In the genomic region with DNA sequence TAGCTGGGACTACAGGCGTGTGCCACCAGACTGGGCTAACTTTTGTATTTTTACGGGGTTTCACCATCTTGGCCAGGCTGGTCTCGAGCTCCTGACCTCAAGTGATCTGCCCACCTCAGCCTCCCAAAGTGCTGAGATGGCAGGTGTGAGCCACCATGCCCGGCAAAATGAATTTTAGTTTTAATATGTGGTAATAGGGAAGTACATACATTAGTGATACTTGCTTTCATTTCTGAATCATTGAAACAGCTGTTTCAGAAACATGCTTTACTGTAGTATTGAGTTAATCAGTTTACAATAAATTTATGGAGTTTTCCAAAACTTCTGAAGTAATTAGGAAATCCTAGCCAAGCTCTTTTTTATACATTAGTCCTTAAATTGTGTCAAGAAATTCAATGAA, we compare ENCODE assay signal across 27 cellular contexts. TPM values are rescaled to one million over a fixed set of nuclear protein-coding genes. Genes with fewer than 3 reads are reported as not detected.
DNase-seq lines count a peak whose midpoint lies in the region; ATAC-seq, FAIRE-seq and TF ChIP-seq lines count a peak whose summit lies in the region.
"Had no signal": no experiment of that assay in that cellular context is flagged by ENCODE, and none has a peak within 500 bp of the region (broad histone marks: within the 10 kb centered on the region; RNA-seq: fewer than 3 reads in every experiment).

No MANE protein-coding gene starts in this region.

- peak; percentile 57 for FAIRE-seq in GM12892 (lab: Jason Lieb, UNC)
- FAIRE-seq in GM12878 (lab: Jason Lieb, UNC): no peak
- FAIRE-seq: endothelial cell of umbilical vein had no signal

- TF ChIP-seq POLR2A in GM12892 (IDR thresholded peaks at IDR 0.05; ENCODE audit: low read depth, low read length) (no peak), GM12878 (IDR thresholded peaks at IDR 0.05; ENCODE audit: low read depth, low read length) (no peak)

- H3K27me3 ChIP-seq in GM12878 (replicated peaks in 1 of 2; ENCODE audit: control insufficient read depth in 2 of 2, insufficient read depth in 2 of 2, low read length in 1 of 2) (no peaks in the 10 kb centered on the region), PC-9 (ENCODE audit: insufficient read depth, low read depth) (no peaks in the 10 kb centered on the region)
- H3K27me3 ChIP-seq: MG63, uterus had no signal

- H3K4me3 ChIP-seq in GM12878 (no peak overlapping the region), PC-9 (no peak overlapping the region)
- H3K4me3 ChIP-seq: MG63, uterus had no signal

- WGBS in GM12878 (ENCODE audit: insufficient coverage, insufficient replicate concordance, low lambda C conversion rate, missing lambda C conversion rate): 49% methylated on average over 4 of the region's 4 CpGs

- in situ Hi-C loops in GM12878 (cut with MboI): no loop called here

- H3K36me3 ChIP-seq in GM12878 (ENCODE audit: control insufficient read depth in 2 of 2, insufficient read depth in 2 of 2, low read length in 1 of 2) (peaks cover 11 to 52% of the 10 kb centered on the region in 2 experiments), PC-9 (ENCODE audit: low read depth) (peaks cover 83% of the 10 kb centered on the region)
- H3K36me3 ChIP-seq: uterus had no signal

- no peaks in the 10 kb centered on the region for H3K9me2 ChIP-seq in PC-9 (ENCODE audit: insufficient read depth)

- TF ChIP-seq CTCF in GM12878 (IDR thresholded peaks at IDR 0.05 in 2 of 3, conservative IDR thresholded peaks at IDR 0.05 in 1 of 3; ENCODE audit: control insufficient read depth in 2 of 3, extremely low read depth in 1 of 3, insufficient read depth in 1 of 3, low read depth in 3 of 3, low read length in 3 of 3): no peak
- no peak for TF ChIP-seq CTCF in PC-9 (conservative IDR thresholded peaks at IDR 0.05)

- peak overlapping the region; percentile 45 to 61 for H3K4me3 Mint-ChIP-seq in activated T-cell treated with anti-CD3 and anti-CD28 coated beads, Interleukin-2, amount 50 U/mL, for 72 hours
- H3K4me3 Mint-ChIP-seq in stimulated activated effector memory CD8-positive, alpha-beta T cell treated with anti-CD3 and anti-CD28 coated beads, Interleukin-12 subunit alpha, Interleukin-12 subunit beta, amount 100 ng/mL, for 72 hours: peak overlapping the region; percentile 46
- H3K4me3 Mint-ChIP-seq: CD14-positive monocyte had no signal

- no peak overlapping the region for H2AFZ ChIP-seq in GM12878 (ENCODE audit: control insufficient read depth, low read depth, low read length)
- no peak overlapping the region for H2AFZ ChIP-seq in PC-9

- peaks cover 24% of the 10 kb centered on the region for H3F3A ChIP-seq in PC-9 (ENCODE audit: insufficient read depth, low read depth)

- H3K27ac ChIP-seq in GM12878 (ENCODE audit: control insufficient read depth, insufficient read depth) (no peak overlapping the region), PC-9 (no peak overlapping the region)
- H3K27ac ChIP-seq: uterus, WERI-Rb-1 had no signal

- peaks cover 90% of the 10 kb centered on the region for H3K4me1 Mint-ChIP-seq in activated T-cell treated with anti-CD3 and anti-CD28 coated beads, Interleukin-2, amount 50 U/mL, for 72 hours (ENCODE audit: low read depth)
- peaks cover 63% of the 10 kb centered on the region for H3K4me1 Mint-ChIP-seq in stimulated activated effector memory CD8-positive, alpha-beta T cell treated with anti-CD3 and anti-CD28 coated beads, Interleukin-12 subunit alpha, Interleukin-12 subunit beta, amount 100 ng/mL, for 72 hours

- H3K9me3 ChIP-seq in GM12878 (replicated peaks; ENCODE audit: control insufficient read depth, insufficient read depth, low read length): no peaks in the 10 kb centered on the region
- no peaks in the 10 kb centered on the region for H3K9me3 ChIP-seq in PC-9 (ENCODE audit: insufficient read depth, low read depth)
- H3K9me3 ChIP-seq: MG63, uterus had no signal

- H3K4me2 ChIP-seq in GM12878 (ENCODE audit: control insufficient read depth, insufficient read depth) (peak overlapping the region; percentile 22; the same call in 1 of the 2 replicates), PC-9 (no peak overlapping the region)

- H3K27me3 Mint-ChIP-seq in activated T-cell treated with anti-CD3 and anti-CD28 coated beads, Interleukin-2, amount 50 U/mL, for 72 hours (ENCODE audit: low read depth): no peaks in the 10 kb centered on the region

- H3K9me3 Mint-ChIP-seq in activated T-cell treated with anti-CD3 and anti-CD28 coated beads, Interleukin-2, amount 50 U/mL, for 72 hours: no peaks in the 10 kb centered on the region
- H3K9me3 Mint-ChIP-seq in stimulated activated effector memory CD8-positive, alpha-beta T cell treated with anti-CD3 and anti-CD28 coated beads, Interleukin-12 subunit alpha, Interleukin-12 subunit beta, amount 100 ng/mL, for 72 hours: no peaks in the 10 kb centered on the region
- H3K9me3 Mint-ChIP-seq: CD14-positive monocyte had no signal

- POLR2A ChIA-PET in GM12878 (lab: Charles Lee): interaction anchor here (0.7 to 1.5 kb wide), 3 partner anchors 17 to 166 kb away, joined by 3 read pairs; no protein-coding TSS in a partner anchor
- POLR2A ChIA-PET in PC-9 (lab: Charles Lee; ENCODE audit: unreplicated experiment): no interaction called here

- TF ChIP-seq EP300 in GM12878 (IDR thresholded peaks at IDR 0.05; ENCODE audit: borderline replicate concordance in 1 of 2, control insufficient read depth in 1 of 2, low read depth in 2 of 2, low read length in 2 of 2): no peak

- peak overlapping the region; percentile 79 for H3K27ac Mint-ChIP-seq in activated T-cell treated with anti-CD3 and anti-CD28 coated beads, Interleukin-2, amount 50 U/mL, for 72 hours
- peak overlapping the region; percentile 63 for H3K27ac Mint-ChIP-seq in stimulated activated effector memory CD8-positive, alpha-beta T cell treated with anti-CD3 and anti-CD28 coated beads, Interleukin-12 subunit alpha, Interleukin-12 subunit beta, amount 100 ng/mL, for 72 hours

- SMC1A ChIA-PET in GM12878 (lab: Charles Lee; ENCODE audit: uncharacterized antibody, unreplicated experiment): interaction anchor here (0.7 to 4.2 kb wide), 11 partner anchors 9 to 271 kb away, joined by 3 to 25 read pairs (median 4); a partner anchor contains a TSS

- H3K9ac ChIP-seq in GM12878 (ENCODE audit: control insufficient read depth, insufficient read depth, low read length): no peak overlapping the region

- peaks cover 81% of the 10 kb centered on the region for H3K79me2 ChIP-seq in GM12878 (ENCODE audit: control insufficient read depth, insufficient read depth, low read length)
- peaks cover 98% of the 10 kb centered on the region for H3K79me2 ChIP-seq in PC-9 (ENCODE audit: low read depth)

- TF ChIP-seq RAD21 in GM12878 (IDR thresholded peaks at IDR 0.05; ENCODE audit: insufficient read depth, low read depth, low read length): no peak

- peaks cover 10% of the 10 kb centered on the region for H3K4me1 ChIP-seq in GM12878 (ENCODE audit: control insufficient read depth, insufficient read depth, low read length)
- peaks cover 16% of the 10 kb centered on the region; the same call in 1 of the 2 replicates for H3K4me1 ChIP-seq in PC-9 (replicated peaks; ENCODE audit: insufficient read depth)
- H3K4me1 ChIP-seq: uterus had no signal

- RAD21 ChIA-PET in GM12878 (lab: Charles Lee; ENCODE audit: unreplicated experiment): interaction anchor here (1.0 to 1.9 kb wide), 7 partner anchors 10 to 305 kb away, joined by 3 to 5 read pairs (median 4); no protein-coding TSS in a partner anchor

- no TSS peak for BruUV-seq in GM12878 (replicated peaks; lab: Mats Ljungman, UMichigan)
- BruUV-seq in PC-9 (replicated peaks; lab: Mats Ljungman, UMichigan): no TSS peak

- peaks cover 3% of the 10 kb centered on the region; the same call in 1 of the 2 replicates for H4K20me1 ChIP-seq in GM12878 (ENCODE audit: control insufficient read depth, insufficient read depth)
- H4K20me1 ChIP-seq in PC-9 (ENCODE audit: insufficient read depth): peaks cover 80% of the 10 kb centered on the region

- ATAC-seq in activated T-cell treated with anti-CD3 and anti-CD28 coated beads, Interleukin-2, amount 50 U/mL, for 72 hours (replicated peaks in 1 of 2): no peak
- ATAC-seq in GM12878: peak; percentile 18; the same call in 1 of the 3 replicates
- peak; percentile 53 for ATAC-seq in stimulated activated effector memory CD8-positive, alpha-beta T cell treated with anti-CD3 and anti-CD28 coated beads, Interleukin-12 subunit alpha, Interleukin-12 subunit beta, amount 100 ng/mL, for 72 hours
- ATAC-seq: HCT116, left colon, sciatic nerve had no signal

- DNase-seq in activated T-cell treated with anti-CD3 and anti-CD28 coated beads, Interleukin-2, amount 50 U/mL, for 72 hours: no peak
- no peak for DNase-seq in activated T-cell treated with anti-CD3 and anti-CD28 coated beads, Interleukin-2, amount 50 U/mL, for 1 hour
- DNase-seq in GM12892 (ENCODE audit: insufficient read length) (no peak), GM12878 (ENCODE audit: low read depth, low spot score) (no peak), PC-9 (no peak), COR-L47 (lab: John Stamatoyannopoulos, UW) (no peak), cerebellar nuclear complex (lab: John Stamatoyannopoulos, UW) (no peak)
- DNase-seq in stimulated activated effector memory CD8-positive, alpha-beta T cell treated with anti-CD3 and anti-CD28 coated beads, Interleukin-12 subunit alpha, Interleukin-12 subunit beta, amount 100 ng/mL, for 72 hours (ENCODE audit: low spot score in 2 of 2): no peak
- DNase-seq: activated effector memory CD4-positive, alpha-beta T cell treated with Interleukin-2 at 50 U/mL for 16 hours; amygdala; dermis blood vessel endothelial cell; GF-D8; glutamatergic neuron; IMR-90; left colon; mesendoderm; MG63; NCI-H1436; NCI-H510A; SIG-M5; substantia nigra; uterus; WERI-Rb-1 had no signal

- intact Hi-C loops in GM12878 (cut with micrococcal nuclease; ENCODE audit: unreplicated experiment): no loop called here
- intact Hi-C loops in PC-9 (cut with micrococcal nuclease; ENCODE audit: unreplicated experiment): no loop called here

- CTCF ChIA-PET in GM12878 (lab: Yijun Ruan, JAX) (interaction anchor here (0.6 to 4.0 kb wide), 5 partner anchors 9 to 271 kb away, joined by 3 to 17 read pairs (median 5); a partner anchor contains a TSS), PC-9 (lab: Charles Lee) (no interaction called here)

- peaks cover 10 to 55% of the 10 kb centered on the region in 2 donors for H3K36me3 Mint-ChIP-seq in activated T-cell treated with anti-CD3 and anti-CD28 coated beads, Interleukin-2, amount 50 U/mL, for 72 hours (ENCODE audit: insufficient read depth in 2 of 2)
- H3K36me3 Mint-ChIP-seq in stimulated activated effector memory CD8-positive, alpha-beta T cell treated with anti-CD3 and anti-CD28 coated beads, Interleukin-12 subunit alpha, Interleukin-12 subunit beta, amount 100 ng/mL, for 72 hours: peaks cover 100% of the 10 kb centered on the region

RNA-seq across cellular contexts. Expression of a gene that starts 15.6 kb away (rescaled TPM):
- 10 to 100 TPM; 79.5 to 85.6 TPM for total RNA-seq in activated T-cell treated with anti-CD3 and anti-CD28 coated beads, Interleukin-2, amount 50 U/mL, for 72 hours
- 42.9 TPM for polyA plus RNA-seq in GM12892 (2012; ENCODE audit: missing spikeins)
- total RNA-seq in GM12878 (2013; cell fraction: nucleolus; rRNA removed): 240 TPM in 2 replicates
- total RNA-seq in GM12878 (2014; rRNA removed) (43.2 and 51.2 TPM in 2 replicates), GM12878 (2014; rRNA removed; fragmentation: Illumina TruSeq; extraction: Trizol) (65.4 and 68.4 TPM in 2 replicates), GM12878 (2021) (56.2 and 59.2 TPM in 2 replicates), PC-9 (2021) (43.1 and 52.9 TPM in 2 replicates)
- polyA plus RNA-seq in GM12878 (2011; ENCODE audit: low read depth): 22.5 TPM
- polyA plus RNA-seq in GM12878 (2011; rRNA removed) (90.4 and 129 TPM in 2 replicates), GM12878 (2014; fragmentation: Illumina TruSeq; extraction: Trizol) (52.8 and 60.5 TPM in 2 replicates), GM12878 (2014; fragmentation: Nextera tagmentation; extraction: Ambion mirVana) (10 to 100 TPM in 1 of 2 experiments, 1 to 10 TPM in 1; 9.2 to 10.1 TPM), GM12878 (2014; rRNA removed) (58.3 and 60.7 TPM in 2 replicates), GM12878 (2016; fragmentation: Nextera tagmentation; extraction: Ambion mirVana) (10 to 100 TPM; 20.9 to 22.8 TPM)
- polyA plus RNA-seq in GM12878 (2011; cell fraction: cytosol; rRNA removed): 48.7 and 66.2 TPM in 2 replicates
- polyA plus RNA-seq in GM12878 (2011; cell fraction: nucleus; rRNA removed): 174 and 185 TPM in 2 replicates
- 43.7 and 50.5 TPM in 2 replicates for polyA plus RNA-seq in GM12878 (2012)
- 69.5 and 93.1 TPM in 2 replicates for polyA minus RNA-seq in GM12878 (2011; rRNA and poly(A)+ RNA removed)
- polyA minus RNA-seq in GM12878 (2011; cell fraction: cytosol; rRNA and poly(A)+ RNA removed): 17.2 and 34.0 TPM in 2 replicates
- 150 and 205 TPM in 2 replicates for polyA minus RNA-seq in GM12878 (2011; cell fraction: nucleus; rRNA and poly(A)+ RNA removed)

RNA-seq across cellular contexts. Expression of a gene that starts 21.0 kb away (rescaled TPM):
- 1 to 10 TPM; 4.9 to 6.6 TPM for total RNA-seq in activated T-cell treated with anti-CD3 and anti-CD28 coated beads, Interleukin-2, amount 50 U/mL, for 72 hours
- polyA plus RNA-seq in GM12892 (2012; ENCODE audit: missing spikeins): 2.5 TPM
- 3.8 and 4.2 TPM in 2 replicates for total RNA-seq in GM12878 (2013; cell fraction: nucleolus; rRNA removed)
- total RNA-seq in GM12878 (2014; rRNA removed): 1.7 and 1.9 TPM in 2 replicates
- 1.4 and 1.5 TPM in 2 replicates for total RNA-seq in GM12878 (2014; rRNA removed; fragmentation: Illumina TruSeq; extraction: Trizol)
- 1.4 and 2.9 TPM in 2 replicates for total RNA-seq in GM12878 (2021)
- polyA plus RNA-seq in GM12878 (2011; ENCODE audit: low read depth): 1.3 TPM
- 2.2 and 2.5 TPM in 2 replicates for polyA plus RNA-seq in GM12878 (2011; rRNA removed)
- 0.90 and 1.4 TPM in 2 replicates for polyA plus RNA-seq in GM12878 (2011; cell fraction: cytosol; rRNA removed)
- polyA plus RNA-seq in GM12878 (2011; cell fraction: nucleus; rRNA removed): 1.2 TPM in 2 replicates
- 1.7 TPM in 2 replicates for polyA plus RNA-seq in GM12878 (2012)
- polyA plus RNA-seq in GM12878 (2014; fragmentation: Illumina TruSeq; extraction: Trizol): 1.7 and 2.2 TPM in 2 replicates
- polyA plus RNA-seq in GM12878 (2014; fragmentation: Nextera tagmentation; extraction: Ambion mirVana): 1 to 10 TPM in 1 of 2 experiments, under 1 TPM in 1; 0.68 to 2.0 TPM
- polyA plus RNA-seq in GM12878 (2014; rRNA removed): 1.5 and 1.8 TPM in 2 replicates
- polyA plus RNA-seq in GM12878 (2016; fragmentation: Nextera tagmentation; extraction: Ambion mirVana): 1 to 10 TPM; 3.0 to 3.2 TPM
- polyA minus RNA-seq in GM12878 (2011; rRNA and poly(A)+ RNA removed): 1.5 and 3.3 TPM in 2 replicates
- polyA minus RNA-seq in GM12878 (2011; cell fraction: cytosol; rRNA and poly(A)+ RNA removed): 0.83 and 1.7 TPM in 2 replicates
- 0.73 and 1.4 TPM in 2 replicates for polyA minus RNA-seq in GM12878 (2011; cell fraction: nucleus; rRNA and poly(A)+ RNA removed)
- total RNA-seq in PC-9 (2021): 6.8 and 10.4 TPM in 2 replicates

Comparison
In these comparisons a context has a peak if more than half of its experiments do, and no peak if none do; other contexts are left out.
1. ATAC-seq: peak in GM12878 (single experiment) and stimulated activated effector memory CD8-positive, alpha-beta T cell treated with anti-CD3 and anti-CD28 coated beads, Interleukin-12 subunit alpha, Interleukin-12 subunit beta, amount 100 ng/mL, for 72 hours (single experiment); none in activated T-cell treated with anti-CD3 and anti-CD28 coated beads, Interleukin-2, amount 50 U/mL, for 72 hours (0 of 2).